In genomic region chr6:41073203-41073967, GRCh38 we compare ENCODE assay signal across 1 cellular context.
A peak's percentile ranks its signal among the peaks of the same experiment; 100 is the strongest.
TF ChIP-seq lines count a peak whose summit lies in the region.

No MANE protein-coding gene starts in this region.

TF ChIP-seq in K562, 482 proteins besides CTCF, POLR2A, EP300 and RAD21 (continued from another document and continues in another):
- TF ChIP-seq MGA (IDR thresholded peaks at IDR 0.05) = no peak
- TF ChIP-seq BRCA1 (IDR thresholded peaks at IDR 0.05) = no peak
- TF ChIP-seq BRCA1 (CRISPR knock-in tag; IDR thresholded peaks at IDR 0.05) = no peak
- TF ChIP-seq ZNF766 (CRISPR knock-in tag; conservative IDR thresholded peaks at IDR 0.05) = peak; percentile 44; the same call in 1 of the 2 replicates
- no peak for TF ChIP-seq PKNOX1 (IDR thresholded peaks at IDR 0.05)
- no peak; the same call in none of the 2 replicates for TF ChIP-seq FOSL1 (tag; conservative IDR thresholded peaks at IDR 0.05)
- TF ChIP-seq XRCC5 (IDR thresholded peaks at IDR 0.05; ENCODE audit: low read depth, low read length) = no peak
- TF ChIP-seq HCFC1 (IDR thresholded peaks at IDR 0.05; ENCODE audit: low read depth, low read length) = no peak; the same call in 1 of the 2 replicates
- no peak; a peak in 1 of 4 replicates for TF ChIP-seq RCOR1 (IDR thresholded peaks at IDR 0.05; ENCODE audit: borderline replicate concordance in 1 of 2, low read depth in 2 of 2, low read length in 2 of 2)
- TF ChIP-seq ZFP30 (CRISPR knock-in tag; IDR thresholded peaks at IDR 0.05; ENCODE audit: borderline replicate concordance) = no peak
- peak in 2 of 3 experiments; percentile 74 to 81 for TF ChIP-seq YY1 (IDR thresholded peaks at IDR 0.05; ENCODE audit: borderline replicate concordance in 1 of 3, control insufficient read depth in 1 of 3, extremely low read depth in 1 of 3, insufficient read depth in 3 of 3, insufficient read length in 1 of 3, insufficient replicate concordance in 2 of 3, low read depth in 1 of 3, low read length in 2 of 3)
- peak; percentile 53 for TF ChIP-seq GTF2E2 (tag; IDR thresholded peaks at IDR 0.05)
- TF ChIP-seq SAP30 (IDR thresholded peaks at IDR 0.05; ENCODE audit: borderline replicate concordance, insufficient read depth, low read depth, low read length, poor library complexity, severe bottlenecking) = peak; percentile 53
- no peak; the same call in 1 of the 2 replicates for TF ChIP-seq ZNF76 (CRISPR knock-in tag; IDR thresholded peaks at IDR 0.05; ENCODE audit: borderline replicate concordance)
- TF ChIP-seq ZNF316 (IDR thresholded peaks at IDR 0.05) = 0 out of 2 replicates have a peak, but pooled peaks have one; percentile 1
- peak; percentile 1 for TF ChIP-seq CTCFL (IDR thresholded peaks at IDR 0.05; ENCODE audit: borderline replicate concordance, insufficient read depth, low read depth, low read length, poor library complexity, severe bottlenecking)
- TF ChIP-seq MEF2D (tag; conservative IDR thresholded peaks at IDR 0.05; ENCODE audit: low read depth) = no peak
- no peak for TF ChIP-seq SNIP1 (IDR thresholded peaks at IDR 0.05; ENCODE audit: low read depth)
- no peak for TF ChIP-seq ZNF444 (CRISPR knock-in tag; IDR thresholded peaks at IDR 0.05)
- TF ChIP-seq ZNF174 (CRISPR knock-in tag; IDR thresholded peaks at IDR 0.05) = no peak
- peak; percentile 73 for TF ChIP-seq BRD9 (IDR thresholded peaks at IDR 0.05; ENCODE audit: low read depth, partially characterized antibody)
- peak; percentile 56; the same call in 1 of the 2 replicates for TF ChIP-seq ZSCAN29 (IDR thresholded peaks at IDR 0.05)
- TF ChIP-seq CSDE1 (IDR thresholded peaks at IDR 0.05) = no peak
- TF ChIP-seq SIN3A (IDR thresholded peaks at IDR 0.05; ENCODE audit: borderline replicate concordance in 2 of 2, control insufficient read depth in 1 of 2, low read depth in 2 of 2, low read length in 2 of 2) = peak; percentile 78 to 80; a peak in 1 of 4 replicates
- TF ChIP-seq ZNF398 (CRISPR knock-in tag; IDR thresholded peaks at IDR 0.05) = no peak
- TF ChIP-seq CBX5 (IDR thresholded peaks at IDR 0.05; ENCODE audit: borderline replicate concordance, low read depth) = no peak
- TF ChIP-seq BCLAF1 (IDR thresholded peaks at IDR 0.05; ENCODE audit: borderline replicate concordance in 1 of 2, control insufficient read depth in 1 of 2, low read depth in 2 of 2, low read length in 1 of 2) = no peak
- TF ChIP-seq MLLT1 (IDR thresholded peaks at IDR 0.05) = no peak
- no peak for TF ChIP-seq TCFL5 (CRISPR knock-in tag; conservative IDR thresholded peaks at IDR 0.05)
- no peak for TF ChIP-seq GMEB1 (CRISPR knock-in tag; IDR thresholded peaks at IDR 0.05)
- peak; percentile 75 to 79; a peak in 3 of 4 replicates for TF ChIP-seq NONO (IDR thresholded peaks at IDR 0.05; ENCODE audit: low read depth in 2 of 2, low read length in 1 of 2)
- peak; percentile 42; the same call in 1 of the 2 replicates for TF ChIP-seq MTA3 (IDR thresholded peaks at IDR 0.05; ENCODE audit: borderline replicate concordance)
- no peak for TF ChIP-seq CHD4 (IDR thresholded peaks at IDR 0.05; ENCODE audit: insufficient read depth, insufficient replicate concordance, low read depth, low read length, poor library complexity, severe bottlenecking)
- TF ChIP-seq RBM39 (optimal IDR thresholded peaks at IDR 0.05; ENCODE audit: low read depth, low read length) = no peak
